ENCODE assay signal across 8 cellular contexts in genomic region chr19:58556633-58557252, GRCh38. TPM values are rescaled to one million over a fixed set of nuclear protein-coding genes. Genes with fewer than 3 reads are reported as not detected.
DNase-seq lines count a peak whose midpoint lies in the region; ATAC-seq, FAIRE-seq and TF ChIP-seq lines count a peak whose summit lies in the region.

No MANE protein-coding gene starts in this region.

- peak overlapping the region; percentile 100 for H3K27ac ChIP-seq in left ventricle myocardium inferior (replicated peaks)
- H3K27ac ChIP-seq in K562 (ENCODE audit: extremely low read depth, low read depth, low read length): peak overlapping the region; percentile 94; the same call in 2 of the 3 replicates
- H3K27ac ChIP-seq in vagina: peak overlapping the region; percentile 100

- H4K20me1 ChIP-seq in K562 (replicated peaks; ENCODE audit: control insufficient read depth, insufficient read depth, low read length): no peaks in the 10 kb centered on the region

- TF ChIP-seq EP300 in K562 (IDR thresholded peaks at IDR 0.05; ENCODE audit: low read length): no peak

- H3K9me3 ChIP-seq in left ventricle myocardium inferior (replicated peaks): no peaks in the 10 kb centered on the region
- no peaks in the 10 kb centered on the region for H3K9me3 ChIP-seq in K562 (replicated peaks; ENCODE audit: control insufficient read depth, insufficient read depth, low read depth, low read length)
- H3K9me3 ChIP-seq in vagina: no peaks in the 10 kb centered on the region

- H3K9me1 ChIP-seq in K562 (ENCODE audit: control insufficient read depth, insufficient read depth, low read length): peaks cover 3% of the 10 kb centered on the region

- WGBS in K562 (ENCODE audit: insufficient coverage, low coverage, missing lambda C conversion rate): 49% methylated on average over 9 of the region's 11 CpGs

- no peak for DNase-seq in left ventricle myocardium inferior
- no peak for DNase-seq in Right ventricle myocardium inferior (ENCODE audit: missing footprints)
- DNase-seq in K562 (ENCODE audit: extremely low read depth in 1 of 4, low spot score in 3 of 4): no peak
- DNase-seq in mesothelial cell of epicardium (ENCODE audit: low spot score in 2 of 2, unreplicated experiment in 2 of 2): no peak
- peak in 1 of 2 donors; percentile 80 for DNase-seq in vagina (ENCODE audit: extremely low spot score in 2 of 2)
- DNase-seq in stimulated activated naive CD4-positive, alpha-beta T cell (lab: John Stamatoyannopoulos, UW): no peak
- no peak for DNase-seq in stimulated activated CD4-positive, alpha-beta T cell treated with anti-CD3 and anti-CD28 coated beads, Interleukin-4, amount 100 ng/mL, for 24 hours
- no peak for DNase-seq in NCI-H2227 treated with DMSO at 0.1 percent for 48 hours (lab: John Stamatoyannopoulos, UW)

- peak overlapping the region; percentile 99 for H3K27ac Mint-ChIP-seq in mesothelial cell of epicardium

- no peaks in the 10 kb centered on the region for H3K27me3 Mint-ChIP-seq in mesothelial cell of epicardium (ENCODE audit: low read depth)

- intact Hi-C loops in left ventricle myocardium inferior (cut with micrococcal nuclease) (no loop called here), Right ventricle myocardium inferior (cut with DNase I) (no loop called here), K562 (cut with micrococcal nuclease) (no loop called here), vagina (cut with DNase I) (no loop called here)

- TF ChIP-seq CTCF in left ventricle myocardium inferior (IDR thresholded peaks at IDR 0.05; ENCODE audit: borderline replicate concordance) (no peak), K562 (IDR thresholded peaks at IDR 0.05 in 2 of 3, conservative IDR thresholded peaks at IDR 0.05 in 1 of 3; ENCODE audit: insufficient read depth in 2 of 3, low read depth in 1 of 3, low read length in 3 of 3) (no peak), mesothelial cell of epicardium (IDR thresholded peaks at IDR 0.05; ENCODE audit: unreplicated experiment) (no peak), vagina (IDR thresholded peaks at IDR 0.05) (no peak)

- no peak for ATAC-seq in Right ventricle myocardium inferior
- ATAC-seq in K562: no peak

- H3K4me1 ChIP-seq in left ventricle myocardium inferior (peaks cover 82% of the 10 kb centered on the region), K562 (replicated peaks in 1 of 2; ENCODE audit: control insufficient read depth in 2 of 2, insufficient read depth in 2 of 2, low read length in 2 of 2) (peaks cover 36 to 59% of the 10 kb centered on the region in 2 experiments), vagina (peaks cover 60% of the 10 kb centered on the region)

- peak overlapping the region; percentile 92 to 98 for H3K9ac ChIP-seq in K562 (ENCODE audit: insufficient read depth in 1 of 2, low read depth in 2 of 2, low read length in 2 of 2)

- FAIRE-seq in K562 (lab: Jason Lieb, UNC): no peak

- peaks cover 54% of the 10 kb centered on the region for H3K4me1 Mint-ChIP-seq in mesothelial cell of epicardium

- POLR2A ChIA-PET in K562 (lab: Yijun Ruan, JAX): interaction anchor here (0.9 to 1.2 kb wide), 2 partner anchors 9 to 18 kb away, joined by 3 to 4 read pairs; no protein-coding TSS in a partner anchor

- H3K36me3 ChIP-seq in left ventricle myocardium inferior: peaks cover 39% of the 10 kb centered on the region
- peaks cover 50% of the 10 kb centered on the region for H3K36me3 ChIP-seq in K562 (ENCODE audit: control insufficient read depth, insufficient read depth, low read length)
- H3K36me3 ChIP-seq in vagina: peaks cover 0 to 20% of the 10 kb centered on the region in 2 donors

- no peak for TF ChIP-seq RAD21 in K562 (CRISPR knock-in tag; conservative IDR thresholded peaks at IDR 0.05 in 1 of 2, IDR thresholded peaks at IDR 0.05 in 1 of 2)

- no peaks in the 10 kb centered on the region for H3K27me3 ChIP-seq in left ventricle myocardium inferior (ENCODE audit: low read depth)
- no peaks in the 10 kb centered on the region for H3K27me3 ChIP-seq in K562 (ENCODE audit: control insufficient read depth in 2 of 2, insufficient read depth in 2 of 2, low read length in 2 of 2)
- no peaks in the 10 kb centered on the region for H3K27me3 ChIP-seq in vagina

- TF ChIP-seq POLR2A in K562 (conservative IDR thresholded peaks at IDR 0.05) (no peak), vagina (IDR thresholded peaks at IDR 0.05) (no peak)

- peaks cover 24% of the 10 kb centered on the region for H3K36me3 Mint-ChIP-seq in mesothelial cell of epicardium

- no peak overlapping the region for H2AFZ ChIP-seq in K562 (ENCODE audit: low read depth, low read length)

- peak overlapping the region; percentile 94 for H3K4me3 Mint-ChIP-seq in mesothelial cell of epicardium

- H3K9me3 Mint-ChIP-seq in mesothelial cell of epicardium: no peaks in the 10 kb centered on the region

- CTCF ChIA-PET in K562 (lab: Yijun Ruan, JAX; ENCODE audit: low intra/inter-chr PET ratio): no interaction called here

- BruUV-seq in K562 (replicated peaks; lab: Mats Ljungman, UMichigan): no TSS peak

- H3K4me3 ChIP-seq in left ventricle myocardium inferior (peak overlapping the region; percentile 87), K562 (peak overlapping the region; percentile 92), vagina (peak overlapping the region; percentile 81 to 89)

- H3K79me2 ChIP-seq in K562 (ENCODE audit: control insufficient read depth, insufficient read depth, low read length): peaks cover 60% of the 10 kb centered on the region

- in situ Hi-C loops in K562 (cut with MboI): no loop called here

- peak overlapping the region; percentile 83 for H3K4me2 ChIP-seq in K562 (ENCODE audit: insufficient read depth, low read length)

RNA-seq across cellular contexts. Expression of gene UBE2M, which starts 1.7 kb away (rescaled TPM):
- total RNA-seq in left ventricle myocardium inferior: 116 TPM
- 130 TPM for total RNA-seq in Right ventricle myocardium inferior
- 47.2 and 87.3 TPM in 2 replicates for total RNA-seq in K562 (2011; cell fraction: chromatin; rRNA removed; ENCODE audit: low replicate concordance)
- 77.7 and 87.6 TPM in 2 replicates for total RNA-seq in K562 (2011; cell fraction: nucleolus; rRNA removed)
- 51.2 and 56.4 TPM in 2 replicates for total RNA-seq in K562 (2011; cell fraction: nucleoplasm; rRNA removed)
- total RNA-seq in K562 (2014; rRNA removed): 101 and 139 TPM in 2 replicates
- total RNA-seq in K562 (2014; rRNA removed; fragmentation: Illumina TruSeq; extraction: Trizol): 79.2 and 81.1 TPM in 2 replicates
- total RNA-seq in K562 (2015; rRNA removed; fragmentation: Illumina TruSeq; extraction: Trizol): 85.7 and 86.5 TPM in 2 replicates
- total RNA-seq in K562 (2021): 127 and 131 TPM in 2 replicates
- polyA plus RNA-seq in K562 (2011; rRNA removed): 92.0 and 117 TPM in 2 replicates
- 81.3 and 96.5 TPM in 2 replicates for polyA plus RNA-seq in K562 (2011; cell fraction: cytosol; rRNA removed)
- 119 and 126 TPM in 2 replicates for polyA plus RNA-seq in K562 (2011; cell fraction: nucleus; rRNA removed)
- polyA plus RNA-seq in K562 (2012): 112 and 160 TPM in 2 replicates
- 137 and 163 TPM in 2 replicates for polyA plus RNA-seq in K562 (2014; fragmentation: Illumina TruSeq; extraction: Trizol)
- polyA plus RNA-seq in K562 (2014; fragmentation: Nextera tagmentation; extraction: Ambion mirVana): 1 to 10 TPM in 1 of 2 experiments, under 1 TPM in 1; 0.92 to 1.5 TPM
- 84.8 and 96.4 TPM in 2 replicates for polyA plus RNA-seq in K562 (2014; rRNA removed)
- 69.1 and 92.2 TPM in 2 replicates for polyA minus RNA-seq in K562 (2011; rRNA and poly(A)+ RNA removed)
- polyA minus RNA-seq in K562 (2011; cell fraction: cytosol; rRNA and poly(A)+ RNA removed): 57.2 and 68.0 TPM in 2 replicates
- polyA minus RNA-seq in K562 (2011; cell fraction: nucleus; rRNA and poly(A)+ RNA removed): 15.5 and 29.4 TPM in 2 replicates
- total RNA-seq in mesothelial cell of epicardium: 66.2 to 74.7 TPM (median 73.4 TPM) in 3 replicates
- 33.6 TPM for total RNA-seq in vagina

RNA-seq across cellular contexts. Expression of gene CHMP2A, which starts 1.8 kb away (rescaled TPM):
- total RNA-seq in left ventricle myocardium inferior (124 TPM), Right ventricle myocardium inferior (123 TPM), K562 (2014; rRNA removed) (127 and 142 TPM in 2 replicates), K562 (2014; rRNA removed; fragmentation: Illumina TruSeq; extraction: Trizol) (49.3 and 58.4 TPM in 2 replicates), K562 (2015; rRNA removed; fragmentation: Illumina TruSeq; extraction: Trizol) (86.9 and 87.2 TPM in 2 replicates), K562 (2021) (88.4 and 89.8 TPM in 2 replicates), mesothelial cell of epicardium (82.9 to 86.5 TPM (median 84.3 TPM) in 3 replicates), vagina (76.4 TPM)
- 34.9 and 55.0 TPM in 2 replicates for total RNA-seq in K562 (2011; cell fraction: chromatin; rRNA removed; ENCODE audit: low replicate concordance)
- total RNA-seq in K562 (2011; cell fraction: nucleolus; rRNA removed): 42.5 and 47.5 TPM in 2 replicates
- 36.2 and 43.3 TPM in 2 replicates for total RNA-seq in K562 (2011; cell fraction: nucleoplasm; rRNA removed)
- polyA plus RNA-seq in K562 (2011; rRNA removed) (81.7 and 86.7 TPM in 2 replicates), K562 (2014; fragmentation: Illumina TruSeq; extraction: Trizol) (110 and 112 TPM in 2 replicates), K562 (2014; fragmentation: Nextera tagmentation; extraction: Ambion mirVana) (10 to 100 TPM; 57.6 to 71.1 TPM), K562 (2014; rRNA removed) (154 and 159 TPM in 2 replicates)
- 111 and 116 TPM in 2 replicates for polyA plus RNA-seq in K562 (2011; cell fraction: cytosol; rRNA removed)
- polyA plus RNA-seq in K562 (2011; cell fraction: nucleus; rRNA removed): 72.3 and 77.4 TPM in 2 replicates
- 122 and 150 TPM in 2 replicates for polyA plus RNA-seq in K562 (2012)
- polyA minus RNA-seq in K562 (2011; rRNA and poly(A)+ RNA removed): 162 and 173 TPM in 2 replicates
- 59.5 and 70.2 TPM in 2 replicates for polyA minus RNA-seq in K562 (2011; cell fraction: cytosol; rRNA and poly(A)+ RNA removed)
- polyA minus RNA-seq in K562 (2011; cell fraction: nucleus; rRNA and poly(A)+ RNA removed): 15.3 and 24.0 TPM in 2 replicates

RNA-seq across cellular contexts. Expression of gene TRIM28, which starts 12.9 kb away (rescaled TPM):
- total RNA-seq in left ventricle myocardium inferior (136 TPM), Right ventricle myocardium inferior (143 TPM), K562 (2014; rRNA removed) (779 and 1,386 TPM in 2 replicates), K562 (2014; rRNA removed; fragmentation: Illumina TruSeq; extraction: Trizol) (358 and 467 TPM in 2 replicates), K562 (2015; rRNA removed; fragmentation: Illumina TruSeq; extraction: Trizol) (523 and 570 TPM in 2 replicates), K562 (2021) (752 and 797 TPM in 2 replicates), mesothelial cell of epicardium (577 to 599 TPM (median 579 TPM) in 3 replicates), vagina (274 TPM)
- 526 and 1,695 TPM in 2 replicates for total RNA-seq in K562 (2011; cell fraction: chromatin; rRNA removed; ENCODE audit: low replicate concordance)
- 1,048 and 1,300 TPM in 2 replicates for total RNA-seq in K562 (2011; cell fraction: nucleolus; rRNA removed)
- 609 and 709 TPM in 2 replicates for total RNA-seq in K562 (2011; cell fraction: nucleoplasm; rRNA removed)
- polyA plus RNA-seq in K562 (2011; rRNA removed) (434 and 1,024 TPM in 2 replicates), K562 (2014; fragmentation: Illumina TruSeq; extraction: Trizol) (640 and 764 TPM in 2 replicates), K562 (2014; fragmentation: Nextera tagmentation; extraction: Ambion mirVana) (10 to 100 TPM; 12.1 to 29.3 TPM), K562 (2014; rRNA removed) (490 and 541 TPM in 2 replicates)
- polyA plus RNA-seq in K562 (2011; cell fraction: cytosol; rRNA removed): 553 and 1,059 TPM in 2 replicates
- polyA plus RNA-seq in K562 (2011; cell fraction: nucleus; rRNA removed): 1,513 and 2,015 TPM in 2 replicates
- polyA plus RNA-seq in K562 (2012): 1,261 and 1,407 TPM in 2 replicates
- polyA minus RNA-seq in K562 (2011; rRNA and poly(A)+ RNA removed): 826 and 1,247 TPM in 2 replicates
- 1,076 and 1,289 TPM in 2 replicates for polyA minus RNA-seq in K562 (2011; cell fraction: cytosol; rRNA and poly(A)+ RNA removed)
- polyA minus RNA-seq in K562 (2011; cell fraction: nucleus; rRNA and poly(A)+ RNA removed): 406 and 505 TPM in 2 replicates

RNA-seq across cellular contexts. Expression of gene MZF1, which starts 16.4 kb away (rescaled TPM):
- total RNA-seq in left ventricle myocardium inferior (10.9 TPM), Right ventricle myocardium inferior (10.0 TPM), K562 (2014; rRNA removed) (11.5 and 13.3 TPM in 2 replicates), K562 (2014; rRNA removed; fragmentation: Illumina TruSeq; extraction: Trizol) (5.7 and 6.5 TPM in 2 replicates), K562 (2015; rRNA removed; fragmentation: Illumina TruSeq; extraction: Trizol) (7.2 and 8.3 TPM in 2 replicates), K562 (2021) (18.8 and 19.8 TPM in 2 replicates), mesothelial cell of epicardium (42.6 to 43.9 TPM (median 42.8 TPM) in 3 replicates), vagina (32.2 TPM)
- 118 and 203 TPM in 2 replicates for total RNA-seq in K562 (2011; cell fraction: chromatin; rRNA removed; ENCODE audit: low replicate concordance)
- 122 and 125 TPM in 2 replicates for total RNA-seq in K562 (2011; cell fraction: nucleolus; rRNA removed)
- 136 and 199 TPM in 2 replicates for total RNA-seq in K562 (2011; cell fraction: nucleoplasm; rRNA removed)
- polyA plus RNA-seq in K562 (2011; rRNA removed) (17.0 and 25.4 TPM in 2 replicates), K562 (2014; fragmentation: Illumina TruSeq; extraction: Trizol) (13.4 and 15.1 TPM in 2 replicates), K562 (2014; fragmentation: Nextera tagmentation; extraction: Ambion mirVana) (1 to 10 TPM in 1 of 2 experiments, under 1 TPM in 1; 0.31 to 1.6 TPM), K562 (2014; rRNA removed) (28.2 and 29.3 TPM in 2 replicates)
- 15.8 and 20.8 TPM in 2 replicates for polyA plus RNA-seq in K562 (2011; cell fraction: cytosol; rRNA removed)
- polyA plus RNA-seq in K562 (2011; cell fraction: nucleus; rRNA removed): 140 and 224 TPM in 2 replicates
- 14.1 and 31.8 TPM in 2 replicates for polyA plus RNA-seq in K562 (2012)
- polyA minus RNA-seq in K562 (2011; rRNA and poly(A)+ RNA removed): 7.8 and 8.5 TPM in 2 replicates
- 5.7 and 10.1 TPM in 2 replicates for polyA minus RNA-seq in K562 (2011; cell fraction: cytosol; rRNA and poly(A)+ RNA removed)
- polyA minus RNA-seq in K562 (2011; cell fraction: nucleus; rRNA and poly(A)+ RNA removed): 27.2 and 29.3 TPM in 2 replicates

RNA-seq across cellular contexts. Expression of gene ZBTB45, which starts 37.1 kb away (rescaled TPM):
- total RNA-seq in left ventricle myocardium inferior (10.2 TPM), Right ventricle myocardium inferior (9.9 TPM), K562 (2014; rRNA removed) (7.2 and 7.8 TPM in 2 replicates), K562 (2014; rRNA removed; fragmentation: Illumina TruSeq; extraction: Trizol) (0.32 and 0.58 TPM in 2 replicates), K562 (2015; rRNA removed; fragmentation: Illumina TruSeq; extraction: Trizol) (2.2 and 2.7 TPM in 2 replicates), K562 (2021) (14.0 and 16.1 TPM in 2 replicates), mesothelial cell of epicardium (24.4 to 27.1 TPM (median 24.9 TPM) in 3 replicates), vagina (14.0 TPM)
- total RNA-seq in K562 (2011; cell fraction: chromatin; rRNA removed; ENCODE audit: low replicate concordance): 5.0 and 18.1 TPM in 2 replicates
- 20.8 and 21.2 TPM in 2 replicates for total RNA-seq in K562 (2011; cell fraction: nucleolus; rRNA removed)
- 9.8 and 10.9 TPM in 2 replicates for total RNA-seq in K562 (2011; cell fraction: nucleoplasm; rRNA removed)
- polyA plus RNA-seq in K562 (2011; rRNA removed) (1.4 and 4.0 TPM in 2 replicates), K562 (2014; fragmentation: Illumina TruSeq; extraction: Trizol) (1.8 and 4.7 TPM in 2 replicates), K562 (2014; fragmentation: Nextera tagmentation; extraction: Ambion mirVana) (under 1 TPM; 0.08 to 0.13 TPM), K562 (2014; rRNA removed) (5.8 and 6.8 TPM in 2 replicates)
- polyA plus RNA-seq in K562 (2011; cell fraction: cytosol; rRNA removed): 3.6 and 10.4 TPM in 2 replicates
- polyA plus RNA-seq in K562 (2011; cell fraction: nucleus; rRNA removed): 7.2 and 14.2 TPM in 2 replicates
- polyA plus RNA-seq in K562 (2012): 11.7 TPM in 2 replicates
- 1.9 and 2.0 TPM in 2 replicates for polyA minus RNA-seq in K562 (2011; rRNA and poly(A)+ RNA removed)
- polyA minus RNA-seq in K562 (2011; cell fraction: cytosol; rRNA and poly(A)+ RNA removed): 5.1 and 6.6 TPM in 2 replicates
- 10.7 and 11.2 TPM in 2 replicates for polyA minus RNA-seq in K562 (2011; cell fraction: nucleus; rRNA and poly(A)+ RNA removed)
